ENCODE assay signal across 26 cellular contexts in the genomic region with DNA sequence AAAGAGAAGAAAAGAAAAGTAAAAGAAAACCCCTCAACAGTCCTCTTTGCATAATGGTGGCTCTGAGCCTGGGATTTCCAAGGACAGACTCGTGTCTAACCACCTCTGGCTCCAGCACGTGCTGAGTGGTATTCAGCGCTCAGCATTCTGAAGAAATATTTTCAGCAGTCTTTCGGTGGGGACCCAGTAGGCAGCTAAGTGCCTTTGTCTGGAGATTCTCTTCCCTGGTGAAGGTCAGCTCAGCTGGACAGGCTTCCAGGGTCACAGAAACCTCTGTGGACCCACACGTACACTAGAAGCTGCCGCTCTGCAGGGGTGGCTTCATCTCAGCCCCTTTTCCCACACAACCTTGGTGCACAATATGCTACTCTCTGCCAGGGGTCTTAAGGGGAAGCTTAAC.
"Had no signal": no experiment of that assay in that cellular context is flagged by ENCODE, and none has a peak within 500 bp of the region (broad histone marks: within the 10 kb centered on the region; RNA-seq: fewer than 3 reads in every experiment).

No MANE protein-coding gene starts in this region.

- H3K27me3 ChIP-seq: stomach, suprapubic skin, testis, thyroid gland, tibial artery, tibial nerve, transverse colon, upper lobe of left lung, upper lobe of right lung, uterus, vagina had no signal

- ATAC-seq: stimulated activated effector memory CD8-positive, alpha-beta T cell treated with anti-CD3 and anti-CD28 coated beads, Interleukin-12 subunit alpha, Interleukin-12 subunit beta, amount 100 ng/mL, for 72 hours; stimulated activated memory B cell treated with anti-CD40 and anti-IgM and Interleukin-4, amounts not matched to agents 10 μg/mL and 1 μg/mL and 100 μg/mL, for 72 hours; stimulated activated naive B cell treated with anti-CD40 and anti-IgM and Interleukin-4, amounts not matched to agents 10 μg/mL and 1 μg/mL and 100 μg/mL, for 72 hours; stimulated activated naive CD8-positive, alpha-beta T cell treated with anti-CD3 and anti-CD28 coated beads, Interleukin-15, amount 100 ng/mL, for 72 hours; stimulated activated naive CD8-positive, alpha-beta T cell treated with anti-CD3 and anti-CD28 coated beads, Interleukin-15, Interleukin-2, amounts not matched to agents 100 U/mL and 50 U/mL, for 24 hours; upper lobe of right lung had no signal

- H3K4me3 ChIP-seq: stomach, suprapubic skin, testis, thoracic aorta, thyroid gland, tibial artery, tibial nerve, transverse colon, upper lobe of left lung, upper lobe of right lung, uterus, vagina had no signal

- H3K4me1 ChIP-seq: stomach, suprapubic skin, testis, thyroid gland, tibial artery, tibial nerve, transverse colon, upper lobe of left lung, upper lobe of right lung, uterus, vagina had no signal

- H3K9me3 ChIP-seq: stomach, suprapubic skin, testis, thoracic aorta, thyroid gland, tibial artery, tibial nerve, transverse colon, upper lobe of left lung, upper lobe of right lung, uterus, vagina had no signal

- H3K36me3 ChIP-seq: stomach, suprapubic skin, thoracic aorta, thyroid gland, tibial artery, transverse colon, upper lobe of left lung, upper lobe of right lung, uterus, vagina had no signal

- H3K27ac ChIP-seq: stomach, suprapubic skin, testis, thoracic aorta, thyroid gland, tibial artery, tibial nerve, transverse colon, upper lobe of left lung, upper lobe of right lung, uterus, vagina had no signal

- DNase-seq: stimulated activated CD4-positive, alpha-beta T cell treated with anti-CD3 and anti-CD28 coated beads, Interleukin-2, amount 100 ng/mL, for 48 hours; stimulated activated CD4-positive, alpha-beta T cell treated with anti-CD3 and anti-CD28 coated beads, Interleukin-4, amount 100 ng/mL, for 1 hour; stimulated activated CD4-positive, alpha-beta T cell treated with anti-CD3 and anti-CD28 coated beads, Interleukin-4, amount 100 ng/mL, for 24 hours; stimulated activated CD4-positive, alpha-beta T cell treated with anti-CD3 and anti-CD28 coated beads, Interleukin-4, amount 100 ng/mL, for 4 hours; stimulated activated CD8-positive, alpha-beta memory T cell treated with anti-CD3 and anti-CD28 coated beads, Interleukin-4, amount 100 ng/mL, for 48 hours; stimulated activated naive B cell treated with anti-CD40 and anti-IgM and Interleukin-4, amounts not matched to agents 10 μg/mL and 1 μg/mL and 100 μg/mL, for 72 hours; stimulated activated naive CD4-positive, alpha-beta T cell; stimulated activated naive CD4-positive, alpha-beta T cell treated with Interleukin-2 at 50 U/mL for 16 hours; stimulated activated naive CD8-positive, alpha-beta T cell treated with anti-CD3 and anti-CD28 coated beads, Interleukin-15, amount 100 ng/mL, for 72 hours; stimulated activated naive CD8-positive, alpha-beta T cell treated with anti-CD3 and anti-CD28 coated beads, Interleukin-15, Interleukin-2, amounts not matched to agents 100 U/mL and 50 U/mL, for 24 hours; stomach; substantia nigra; testis; thyroid gland; tibial artery; transverse colon; trophoblast cell; upper lobe of left lung; upper lobe of right lung; uterus had no signal
